9 cellular contexts compared by ENCODE assay signal in genomic region chr18:28013064-28013463, GRCh38.
DNase-seq lines count a peak whose midpoint lies in the region; ATAC-seq and TF ChIP-seq lines count a peak whose summit lies in the region.
"Had no signal": no experiment of that assay in that cellular context is flagged by ENCODE, and none has a peak within 500 bp of the region (broad histone marks: within the 10 kb centered on the region; RNA-seq: fewer than 3 reads in every experiment).

No MANE protein-coding gene starts in this region.

- ATAC-seq in GM19395 (IDR thresholded peaks at IDR 0.05; ENCODE audit: unreplicated experiment) = no peak
- ATAC-seq: body of pancreas had no signal

- H3K27me3 Mint-ChIP-seq in Calu3 (ENCODE audit: unreplicated experiment) = no peaks in the 10 kb centered on the region

- H3K4me3 Mint-ChIP-seq in Calu3 (ENCODE audit: low read depth, unreplicated experiment) = no peak overlapping the region

- no peak overlapping the region for H3K27ac ChIP-seq in uterus
- H3K27ac ChIP-seq: body of pancreas had no signal

- DNase-seq in Calu3 = no peak
- DNase-seq in choroid plexus epithelial cell (ENCODE audit: low read depth) = peak; percentile 38
- DNase-seq in myocyte (ENCODE audit: low read depth) = peak; percentile 43
- no peak for DNase-seq in uterus
- DNase-seq in posterior vena cava (ENCODE audit: low spot score) = no peak
- no peak for DNase-seq in KG1 (lab: John Stamatoyannopoulos, UW)
- DNase-seq: body of pancreas had no signal

- no TSS peak for BruUV-seq in Calu3 (replicated peaks; lab: Mats Ljungman, UMichigan)

- H3K27ac Mint-ChIP-seq in Calu3 (ENCODE audit: unreplicated experiment) = no peak overlapping the region

- H3K4me3 ChIP-seq in choroid plexus epithelial cell (ENCODE audit: low read depth, low read length) = no peak overlapping the region
- no peak overlapping the region for H3K4me3 ChIP-seq in uterus
- H3K4me3 ChIP-seq: body of pancreas had no signal

- no peaks in the 10 kb centered on the region for H3K9me3 ChIP-seq in uterus
- H3K9me3 ChIP-seq: body of pancreas had no signal

- TF ChIP-seq POLR2A in uterus (IDR thresholded peaks at IDR 0.05) = no peak

- CTCF ChIA-PET in Calu3 (lab: Charles Lee) = no interaction called here

- intact Hi-C loops in Calu3 (cut with micrococcal nuclease; ENCODE audit: unreplicated experiment) = loop anchor here (5.0 to 10.0 kb wide), 3 partner anchors 99 to 238 kb away; no protein-coding TSS in a partner anchor
- intact Hi-C loops in uterus (cut with DNase I; ENCODE audit: low total_unique reads) = no loop called here
- intact Hi-C loops in posterior vena cava (cut with DNase I) = no loop called here

- TF ChIP-seq CTCF in Calu3 (IDR thresholded peaks at IDR 0.05; ENCODE audit: unreplicated experiment) = peak; percentile 23
- peak; percentile 36; the same call in 1 of the 2 replicates for TF ChIP-seq CTCF in LNCAP (IDR thresholded peaks at IDR 0.05)
- TF ChIP-seq CTCF in choroid plexus epithelial cell (conservative IDR thresholded peaks at IDR 0.05; ENCODE audit: low read depth, low read length) = peak; percentile 65
- TF ChIP-seq CTCF in uterus (IDR thresholded peaks at IDR 0.05) = no peak

- H3K27me3 ChIP-seq in uterus = no peaks in the 10 kb centered on the region
- H3K27me3 ChIP-seq: body of pancreas had no signal

- peaks cover 10% of the 10 kb centered on the region for H3K4me1 Mint-ChIP-seq in Calu3 (ENCODE audit: low read depth, unreplicated experiment)

- H3K9me3 Mint-ChIP-seq in Calu3 (ENCODE audit: low read depth, unreplicated experiment) = no peaks in the 10 kb centered on the region

- H3K4me1 ChIP-seq in uterus = no peaks in the 10 kb centered on the region
- H3K4me1 ChIP-seq: body of pancreas had no signal

- H3K36me3 ChIP-seq in uterus = no peaks in the 10 kb centered on the region

- no peaks in the 10 kb centered on the region for H3K36me3 Mint-ChIP-seq in Calu3 (ENCODE audit: insufficient read depth, unreplicated experiment)

Comparison
In these comparisons a context has a peak if more than half of its experiments do, and no peak if none do; other contexts are left out.
1. DNase-seq: peak in choroid plexus epithelial cell (single experiment) and myocyte (single experiment); none in Calu3 (single experiment), uterus (0 of 2), posterior vena cava (single experiment) and KG1 (single experiment).
2. CTCF ChIP-seq: peak in Calu3 (single experiment), LNCAP (single experiment) and choroid plexus epithelial cell (single experiment); none in uterus (0 of 4).